In genomic region chr3:53073553-53074365, GRCh38 we compare ENCODE assay signal across 7 cellular contexts. TPM values are rescaled to one million over a fixed set of nuclear protein-coding genes. Genes with fewer than 3 reads are reported as not detected.
DNase-seq lines count a peak whose midpoint lies in the region; ATAC-seq lines count a peak whose summit lies in the region.

No MANE protein-coding gene starts in this region.

- in situ Hi-C loops in ACHN (cut with HindIII; ENCODE audit: low pct_ligation_motif_present, low pct_unique_long_range_greater_than_20kb, low sequenced_read_pairs): no loop called here

- peak overlapping the region; percentile 95 for H3K27ac Mint-ChIP-seq in activated T-helper 1 cell treated with anti-CD3 and anti-CD28 coated beads, Interleukin-12 subunit alpha, Interleukin-12 subunit beta, Interleukin-2, Interleukin-4 antibody, amounts not matched to agents 30 ng/mL and 10 ng/mL and 1 ng/mL, durations not matched to agents 14 hours and 24 hours and 36 hours
- H3K27ac Mint-ChIP-seq in immature natural killer cell: peak overlapping the region; percentile 89 to 94 (median 94)
- H3K27ac Mint-ChIP-seq in stimulated activated naive CD8-positive, alpha-beta T cell treated with anti-CD3 and anti-CD28 coated beads, Interleukin-15, amount 100 ng/mL, for 72 hours: peak overlapping the region; percentile 98 to 99

- H3K9me3 Mint-ChIP-seq in activated T-helper 1 cell treated with anti-CD3 and anti-CD28 coated beads, Interleukin-12 subunit alpha, Interleukin-12 subunit beta, Interleukin-2, Interleukin-4 antibody, amounts not matched to agents 30 ng/mL and 10 ng/mL and 1 ng/mL, durations not matched to agents 14 hours and 24 hours and 36 hours: no peaks in the 10 kb centered on the region
- H3K9me3 Mint-ChIP-seq in immature natural killer cell: no peaks in the 10 kb centered on the region
- H3K9me3 Mint-ChIP-seq in stimulated activated naive CD8-positive, alpha-beta T cell treated with anti-CD3 and anti-CD28 coated beads, Interleukin-15, amount 100 ng/mL, for 72 hours: no peaks in the 10 kb centered on the region

- intact Hi-C loops in activated T-helper 1 cell treated with anti-CD3 and anti-CD28 coated beads, Interleukin-12 subunit alpha, Interleukin-12 subunit beta, Interleukin-2, Interleukin-4 antibody, amounts not matched to agents 30 ng/mL and 10 ng/mL and 1 ng/mL, durations not matched to agents 14 hours and 24 hours and 36 hours (cut with micrococcal nuclease): loop anchor here (1.0 to 2.0 kb wide), 3 partner anchors 27 to 57 kb away; partner anchors contain the start of genes RFT1 and SFMBT1

- H3K27me3 Mint-ChIP-seq in activated T-helper 1 cell treated with anti-CD3 and anti-CD28 coated beads, Interleukin-12 subunit alpha, Interleukin-12 subunit beta, Interleukin-2, Interleukin-4 antibody, amounts not matched to agents 30 ng/mL and 10 ng/mL and 1 ng/mL, durations not matched to agents 14 hours and 24 hours and 36 hours (ENCODE audit: insufficient read depth): peaks cover 2% of the 10 kb centered on the region
- H3K27me3 Mint-ChIP-seq in immature natural killer cell (ENCODE audit: low read depth in 3 of 3): peaks cover 0 to 9% (median 0%) of the 10 kb centered on the region in 3 donors
- no peaks in the 10 kb centered on the region for H3K27me3 Mint-ChIP-seq in stimulated activated naive CD8-positive, alpha-beta T cell treated with anti-CD3 and anti-CD28 coated beads, Interleukin-15, amount 100 ng/mL, for 72 hours

- DNase-seq in activated T-helper 1 cell treated with anti-CD3 and anti-CD28 coated beads, Interleukin-12 subunit alpha, Interleukin-12 subunit beta, Interleukin-2, Interleukin-4 antibody, amounts not matched to agents 30 ng/mL and 10 ng/mL and 1 ng/mL, durations not matched to agents 14 hours and 24 hours and 36 hours (ENCODE audit: low spot score): no peak
- DNase-seq in immature natural killer cell (no peak), ACHN (no peak), HuH-7 (ENCODE audit: low spot score) (no peak)
- DNase-seq in stimulated activated naive CD8-positive, alpha-beta T cell treated with anti-CD3 and anti-CD28 coated beads, Interleukin-15, amount 100 ng/mL, for 72 hours: no peak

- H3K4me1 Mint-ChIP-seq in activated T-helper 1 cell treated with anti-CD3 and anti-CD28 coated beads, Interleukin-12 subunit alpha, Interleukin-12 subunit beta, Interleukin-2, Interleukin-4 antibody, amounts not matched to agents 30 ng/mL and 10 ng/mL and 1 ng/mL, durations not matched to agents 14 hours and 24 hours and 36 hours (ENCODE audit: low read depth): peaks cover 19% of the 10 kb centered on the region
- peaks cover 19% of the 10 kb centered on the region in 2 donors for H3K4me1 Mint-ChIP-seq in immature natural killer cell
- peaks cover 30% of the 10 kb centered on the region for H3K4me1 Mint-ChIP-seq in stimulated activated naive CD8-positive, alpha-beta T cell treated with anti-CD3 and anti-CD28 coated beads, Interleukin-15, amount 100 ng/mL, for 72 hours

- peak overlapping the region; percentile 89 for H3K4me3 Mint-ChIP-seq in activated T-helper 1 cell treated with anti-CD3 and anti-CD28 coated beads, Interleukin-12 subunit alpha, Interleukin-12 subunit beta, Interleukin-2, Interleukin-4 antibody, amounts not matched to agents 30 ng/mL and 10 ng/mL and 1 ng/mL, durations not matched to agents 14 hours and 24 hours and 36 hours
- H3K4me3 Mint-ChIP-seq in immature natural killer cell: peak overlapping the region; percentile 89 to 94 (median 92)
- H3K4me3 Mint-ChIP-seq in stimulated activated naive CD8-positive, alpha-beta T cell treated with anti-CD3 and anti-CD28 coated beads, Interleukin-15, amount 100 ng/mL, for 72 hours: peak overlapping the region; percentile 90 to 91

- ATAC-seq in HG03432 (IDR thresholded peaks at IDR 0.05; ENCODE audit: unreplicated experiment): peak; percentile 3
- ATAC-seq in stimulated activated naive CD8-positive, alpha-beta T cell treated with anti-CD3 and anti-CD28 coated beads, Interleukin-15, amount 100 ng/mL, for 72 hours: no peak
- no peak for ATAC-seq in HG02759 (IDR thresholded peaks at IDR 0.05; ENCODE audit: unreplicated experiment)

- no peaks in the 10 kb centered on the region for H3K36me3 Mint-ChIP-seq in activated T-helper 1 cell treated with anti-CD3 and anti-CD28 coated beads, Interleukin-12 subunit alpha, Interleukin-12 subunit beta, Interleukin-2, Interleukin-4 antibody, amounts not matched to agents 30 ng/mL and 10 ng/mL and 1 ng/mL, durations not matched to agents 14 hours and 24 hours and 36 hours (ENCODE audit: low read depth)
- no peaks in the 10 kb centered on the region for H3K36me3 Mint-ChIP-seq in immature natural killer cell

RNA-seq across cellular contexts. Expression of gene SFMBT1, which starts 27.9 kb away (rescaled TPM):
- total RNA-seq in activated T-helper 1 cell treated with anti-CD3 and anti-CD28 coated beads, Interleukin-12 subunit alpha, Interleukin-12 subunit beta, Interleukin-2, Interleukin-4 antibody, amounts not matched to agents 30 ng/mL and 10 ng/mL and 1 ng/mL, durations not matched to agents 14 hours and 24 hours and 36 hours: 28.4 and 31.0 TPM in 2 replicates
- polyA plus RNA-seq in immature natural killer cell: 10 to 100 TPM in 2 of 3 donors, 1 to 10 TPM in 1; 6.6 to 12.9 (median 12.3) TPM

RNA-seq across cellular contexts. Expression of gene RFT1, which starts 56.5 kb away (rescaled TPM):
- 44.9 and 46.2 TPM in 2 replicates for total RNA-seq in activated T-helper 1 cell treated with anti-CD3 and anti-CD28 coated beads, Interleukin-12 subunit alpha, Interleukin-12 subunit beta, Interleukin-2, Interleukin-4 antibody, amounts not matched to agents 30 ng/mL and 10 ng/mL and 1 ng/mL, durations not matched to agents 14 hours and 24 hours and 36 hours
- polyA plus RNA-seq in immature natural killer cell: 10 to 100 TPM; 14.2 to 29.2 (median 21.7) TPM
